Comparison of ENCODE assay signal across 9 cellular contexts in the genomic region with DNA sequence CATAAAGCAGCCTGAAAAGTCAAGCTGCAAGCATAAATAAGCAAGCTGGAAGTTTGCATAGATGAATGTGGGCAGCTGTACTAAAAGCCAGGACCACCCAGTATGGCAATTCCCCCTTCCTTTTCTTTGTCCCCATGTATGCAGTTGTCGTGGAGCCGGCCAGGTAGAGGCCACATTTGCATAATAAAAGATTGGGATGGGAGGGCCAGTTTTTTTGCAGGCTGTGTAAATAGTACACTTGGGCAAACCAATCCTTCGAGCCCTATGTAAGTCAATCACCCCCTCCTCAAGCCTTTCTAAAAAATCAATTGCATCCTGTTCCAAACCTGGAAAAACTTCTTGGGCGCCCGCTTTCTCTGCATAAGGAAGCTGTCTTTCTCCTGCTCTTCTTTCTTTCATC. TPM values are rescaled to one million over a fixed set of nuclear protein-coding genes. Genes with fewer than 3 reads are reported as not detected.
"Had no signal": no experiment of that assay in that cellular context is flagged by ENCODE, and none has a peak within 500 bp of the region (broad histone marks: within the 10 kb centered on the region; RNA-seq: fewer than 3 reads in every experiment).

No MANE protein-coding gene starts in this region.

- H3K4me3 ChIP-seq: K562 had no signal

- H3K4me1 Mint-ChIP-seq: IgD-negative memory B cell had no signal

- DNase-seq: IMR-90, KBM-7, KG1 had no signal

- ATAC-seq: HepG2, K562 had no signal

- H3K27ac ChIP-seq: HL-60 had no signal

- H3K27ac Mint-ChIP-seq: IgD-negative memory B cell had no signal

- H3K27me3 Mint-ChIP-seq: IgD-negative memory B cell had no signal

RNA-seq across cellular contexts. Expression of a gene that starts 13.1 kb away (rescaled TPM):
- total RNA-seq: HepG2, HT-29, HT1080, IMR-90, K562 had no signal
- polyA plus RNA-seq: HepG2, IgD-negative memory B cell, IMR-90, K562 had no signal

RNA-seq across cellular contexts. Expression of a gene that starts 35.1 kb away (rescaled TPM):
- total RNA-seq: HepG2, HT-29, HT1080, IMR-90 had no signal
- polyA plus RNA-seq: HepG2, IgD-negative memory B cell, IMR-90, K562 had no signal
